ENCODE assay signal across 27 cellular contexts in the genomic region with DNA sequence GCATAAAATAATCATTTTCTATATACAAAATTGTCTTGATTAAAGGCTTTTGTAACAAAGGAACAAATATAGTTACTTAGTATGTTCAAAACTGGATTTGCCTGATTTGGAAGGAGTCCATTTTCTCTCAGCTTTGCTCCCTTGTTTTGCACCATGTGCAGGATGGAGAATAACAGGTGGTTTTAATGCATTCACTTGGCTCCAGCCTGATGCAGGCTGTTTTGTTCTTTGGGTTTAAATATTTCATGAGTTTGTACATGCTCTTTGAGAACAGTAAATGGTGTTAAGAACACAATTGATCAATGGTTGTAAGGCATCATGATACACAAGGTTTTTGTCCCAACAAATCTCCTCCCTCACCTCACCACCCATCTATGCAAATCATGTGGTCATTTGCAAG.
"Had no signal": no experiment of that assay in that cellular context is flagged by ENCODE, and none has a peak within 500 bp of the region (broad histone marks: within the 10 kb centered on the region; RNA-seq: fewer than 3 reads in every experiment).

No MANE protein-coding gene starts in this region.

- H3K4me1 Mint-ChIP-seq: naive B cell; natural killer cell; nephron progenitor cell; neural progenitor cell; stimulated activated effector memory CD8-positive, alpha-beta T cell treated with anti-CD3 and anti-CD28 coated beads, Interleukin-12 subunit alpha, Interleukin-12 subunit beta, amount 100 ng/mL, for 72 hours; stimulated activated naive CD8-positive, alpha-beta T cell treated with anti-CD3 and anti-CD28 coated beads, Interleukin-15, amount 100 ng/mL, for 72 hours had no signal

- H3K36me3 Mint-ChIP-seq: mesothelial cell of epicardium; naive B cell; neural progenitor cell; stimulated activated effector memory CD8-positive, alpha-beta T cell treated with anti-CD3 and anti-CD28 coated beads, Interleukin-12 subunit alpha, Interleukin-12 subunit beta, amount 100 ng/mL, for 72 hours had no signal

- H3K4me3 Mint-ChIP-seq: mesothelial cell of epicardium; naive B cell; natural killer cell; nephron progenitor cell; neural progenitor cell; stimulated activated effector memory CD8-positive, alpha-beta T cell treated with anti-CD3 and anti-CD28 coated beads, Interleukin-12 subunit alpha, Interleukin-12 subunit beta, amount 100 ng/mL, for 72 hours; stimulated activated naive CD8-positive, alpha-beta T cell treated with anti-CD3 and anti-CD28 coated beads, Interleukin-15, amount 100 ng/mL, for 72 hours had no signal

- H3K27ac Mint-ChIP-seq: mesothelial cell of epicardium; naive B cell; natural killer cell; nephron progenitor cell; neural progenitor cell; stimulated activated effector memory CD8-positive, alpha-beta T cell treated with anti-CD3 and anti-CD28 coated beads, Interleukin-12 subunit alpha, Interleukin-12 subunit beta, amount 100 ng/mL, for 72 hours; stimulated activated naive CD8-positive, alpha-beta T cell treated with anti-CD3 and anti-CD28 coated beads, Interleukin-15, amount 100 ng/mL, for 72 hours had no signal

- H3K27me3 Mint-ChIP-seq: naive B cell; stimulated activated naive CD8-positive, alpha-beta T cell treated with anti-CD3 and anti-CD28 coated beads, Interleukin-15, amount 100 ng/mL, for 72 hours had no signal

- DNase-seq: islet precursor cell; left ventricle myocardium inferior; mesendoderm; naive B cell; natural killer cell; nephron progenitor cell; occipital lobe; retina; right cardiac atrium; sigmoid colon; small intestine; spleen; stimulated activated CD4-positive, alpha-beta T cell treated with anti-CD3 and anti-CD28 coated beads, Interleukin-4, amount 100 ng/mL, for 24 hours; stimulated activated naive CD4-positive, alpha-beta T cell; stimulated activated naive CD8-positive, alpha-beta T cell treated with anti-CD3 and anti-CD28 coated beads, Interleukin-15, amount 100 ng/mL, for 72 hours; tibial artery; trophoblast cell had no signal

- ATAC-seq: natural killer cell; right cardiac atrium; stimulated activated effector memory CD8-positive, alpha-beta T cell treated with anti-CD3 and anti-CD28 coated beads, Interleukin-12 subunit alpha, Interleukin-12 subunit beta, amount 100 ng/mL, for 72 hours; stimulated activated naive CD8-positive, alpha-beta T cell treated with anti-CD3 and anti-CD28 coated beads, Interleukin-15, amount 100 ng/mL, for 72 hours had no signal

- H3K9me3 Mint-ChIP-seq: nephron progenitor cell, neural progenitor cell had no signal

- H3K27me3 ChIP-seq: hepatocyte, neural progenitor cell, neutrophil, sigmoid colon, spleen, tibial artery, vagina had no signal

- H3K27ac ChIP-seq: hepatocyte, left ventricle myocardium inferior, neural progenitor cell, neutrophil, parathyroid adenoma, prostate gland, sigmoid colon, spleen, thoracic aorta, tibial artery, vagina had no signal

- H3K4me3 ChIP-seq: hepatocyte, left ventricle myocardium inferior, lung, neural progenitor cell, prostate gland, sigmoid colon, spleen, thoracic aorta, tibial artery, vagina had no signal
